ENCODE assay signal across 25 cellular contexts in genomic region chr4:161525121-161525520, GRCh38.
DNase-seq lines count a peak whose midpoint lies in the region; ATAC-seq, FAIRE-seq and TF ChIP-seq lines count a peak whose summit lies in the region.
"Had no signal": no experiment of that assay in that cellular context is flagged by ENCODE, and none has a peak within 500 bp of the region (broad histone marks: within the 10 kb centered on the region; RNA-seq: fewer than 3 reads in every experiment).

No MANE protein-coding gene starts in this region.

- WGBS in GM12878 (ENCODE audit: insufficient coverage, insufficient replicate concordance, low lambda C conversion rate, missing lambda C conversion rate): 10% methylated on average over 1 of the region's 1 CpG

- no peaks in the 10 kb centered on the region for H3K4me1 ChIP-seq in GM12878 (ENCODE audit: control insufficient read depth, insufficient read depth, low read length)

- H3K4me3 Mint-ChIP-seq in activated CD8-positive, alpha-beta T cell treated with anti-CD3 and anti-CD28 coated beads, Interleukin-2, amount 10 ng/mL, durations not matched to agents 7 days and 5 days: no peak overlapping the region

- no peak overlapping the region for H3K4me2 ChIP-seq in GM12878 (ENCODE audit: control insufficient read depth, insufficient read depth)

- SMC1A ChIA-PET in GM12878 (lab: Charles Lee; ENCODE audit: uncharacterized antibody, unreplicated experiment): interaction anchor here (1.1 to 1.9 kb wide), 4 partner anchors 10 to 31 kb away, joined by 3 to 7 read pairs (median 5); no protein-coding TSS in a partner anchor

- no peak overlapping the region for H3K9ac ChIP-seq in GM12878 (ENCODE audit: control insufficient read depth, insufficient read depth, low read length)

- H3K36me3 ChIP-seq in GM12878 (ENCODE audit: control insufficient read depth in 2 of 2, insufficient read depth in 2 of 2, low read length in 1 of 2): no peaks in the 10 kb centered on the region

- H3K9me3 Mint-ChIP-seq in activated naive CD4-positive, alpha-beta T cell treated with anti-CD3 and anti-CD28 coated beads, Interleukin-2, amount 50 U/mL, for 72 hours: no peaks in the 10 kb centered on the region
- no peaks in the 10 kb centered on the region for H3K9me3 Mint-ChIP-seq in activated CD8-positive, alpha-beta T cell treated with anti-CD3 and anti-CD28 coated beads, Interleukin-2, amount 10 ng/mL, durations not matched to agents 7 days and 5 days (ENCODE audit: insufficient read depth)

- no peak overlapping the region for H3K27ac ChIP-seq in GM12878 (ENCODE audit: control insufficient read depth, insufficient read depth)
- H3K27ac ChIP-seq: HL-60 had no signal

- DNase-seq in GM12878 (ENCODE audit: low read depth, low spot score) (no peak), KBM-7 (no peak), T-helper 1 cell (no peak)
- DNase-seq in activated naive CD4-positive, alpha-beta T cell treated with anti-CD3 and anti-CD28 coated beads, Interleukin-2, amount 50 U/mL, for 72 hours (ENCODE audit: low spot score in 2 of 2): no peak
- DNase-seq in activated CD8-positive, alpha-beta T cell treated with anti-CD3 and anti-CD28 coated beads, Interleukin-2, amount 10 ng/mL, durations not matched to agents 7 days and 5 days: no peak
- DNase-seq: Calu3, DMS153, GOT3, HCEC 1CT, MV-4-11, NCI-H1105, NCI-H146, NCI-H1930, NCI-H446, NCI-H524 treated with DMSO at 0.1 percent for 48 hours, NCI-H774, T-helper 2 cell had no signal

- no peak for FAIRE-seq in GM12878 (lab: Jason Lieb, UNC)
- FAIRE-seq: GM18507, GM19239, K562 had no signal

- RAD21 ChIA-PET in GM12878 (lab: Charles Lee; ENCODE audit: unreplicated experiment): interaction anchor here (1.1 to 1.5 kb wide), 3 partner anchors 28 to 59 kb away, joined by 3 to 4 read pairs (median 3); no protein-coding TSS in a partner anchor

- in situ Hi-C loops in GM12878 (cut with MboI): no loop called here
- in situ Hi-C loops in KBM-7 (cut with MboI; ENCODE audit: low pct_unique_long_range_greater_than_20kb, low sequenced_read_pairs): no loop called here

- H4K20me1 ChIP-seq in GM12878 (ENCODE audit: control insufficient read depth, insufficient read depth): no peaks in the 10 kb centered on the region

- TF ChIP-seq RAD21 in GM12878 (IDR thresholded peaks at IDR 0.05; ENCODE audit: insufficient read depth, low read depth, low read length): no peak

- no peaks in the 10 kb centered on the region for H3K79me2 ChIP-seq in GM12878 (ENCODE audit: control insufficient read depth, insufficient read depth, low read length)

- no peaks in the 10 kb centered on the region for H3K27me3 ChIP-seq in GM12878 (replicated peaks in 1 of 2; ENCODE audit: control insufficient read depth in 2 of 2, insufficient read depth in 2 of 2, low read length in 1 of 2)

- CTCF ChIA-PET in GM12878 (lab: Yijun Ruan, JAX): interaction anchor here (0.6 kb wide), 1 partner anchor 28 kb away, joined by 3 read pairs; no protein-coding TSS in a partner anchor
- CTCF ChIA-PET in activated CD8-positive, alpha-beta T cell treated with anti-CD3 and anti-CD28 coated beads, Interleukin-2, amount 10 ng/mL, durations not matched to agents 7 days and 5 days (lab: Charles Lee): no interaction called here

- no peak overlapping the region for H2AFZ ChIP-seq in GM12878 (ENCODE audit: control insufficient read depth, low read depth, low read length)

- H3K4me3 ChIP-seq in GM12878: no peak overlapping the region
- H3K4me3 ChIP-seq: K562 had no signal

- POLR2A ChIA-PET in GM12878 (lab: Charles Lee): no interaction called here
- POLR2A ChIA-PET in activated CD8-positive, alpha-beta T cell treated with anti-CD3 and anti-CD28 coated beads, Interleukin-2, amount 10 ng/mL, durations not matched to agents 7 days and 5 days (lab: Charles Lee): no interaction called here

- no peak for TF ChIP-seq POLR2A in GM12878 (IDR thresholded peaks at IDR 0.05; ENCODE audit: low read depth, low read length)

- intact Hi-C loops in GM12878 (cut with micrococcal nuclease; ENCODE audit: unreplicated experiment): no loop called here

- no peaks in the 10 kb centered on the region for H3K27me3 Mint-ChIP-seq in activated CD8-positive, alpha-beta T cell treated with anti-CD3 and anti-CD28 coated beads, Interleukin-2, amount 10 ng/mL, durations not matched to agents 7 days and 5 days (ENCODE audit: low read depth)

- H3K4me1 Mint-ChIP-seq in activated CD8-positive, alpha-beta T cell treated with anti-CD3 and anti-CD28 coated beads, Interleukin-2, amount 10 ng/mL, durations not matched to agents 7 days and 5 days (ENCODE audit: low read depth): no peaks in the 10 kb centered on the region

- no TSS peak for BruUV-seq in GM12878 (replicated peaks; lab: Mats Ljungman, UMichigan)

- no peaks in the 10 kb centered on the region for H3K36me3 Mint-ChIP-seq in activated naive CD4-positive, alpha-beta T cell treated with anti-CD3 and anti-CD28 coated beads, Interleukin-2, amount 50 U/mL, for 72 hours
- H3K36me3 Mint-ChIP-seq in activated CD8-positive, alpha-beta T cell treated with anti-CD3 and anti-CD28 coated beads, Interleukin-2, amount 10 ng/mL, durations not matched to agents 7 days and 5 days (ENCODE audit: low read depth): no peaks in the 10 kb centered on the region

- no peaks in the 10 kb centered on the region for H3K9me3 ChIP-seq in GM12878 (replicated peaks; ENCODE audit: control insufficient read depth, insufficient read depth, low read length)

- TF ChIP-seq CTCF in GM12878 (IDR thresholded peaks at IDR 0.05 in 2 of 3, conservative IDR thresholded peaks at IDR 0.05 in 1 of 3; ENCODE audit: control insufficient read depth in 2 of 3, extremely low read depth in 1 of 3, insufficient read depth in 1 of 3, low read depth in 3 of 3, low read length in 3 of 3): no peak

- no peak overlapping the region for H3K27ac Mint-ChIP-seq in activated naive CD4-positive, alpha-beta T cell treated with anti-CD3 and anti-CD28 coated beads, Interleukin-2, amount 50 U/mL, for 72 hours
- no peak overlapping the region for H3K27ac Mint-ChIP-seq in activated CD8-positive, alpha-beta T cell treated with anti-CD3 and anti-CD28 coated beads, Interleukin-2, amount 10 ng/mL, durations not matched to agents 7 days and 5 days

- ATAC-seq in GM18858 (IDR thresholded peaks at IDR 0.05; ENCODE audit: unreplicated experiment) (peak; percentile 63), GM21786 (IDR thresholded peaks at IDR 0.05; ENCODE audit: unreplicated experiment) (peak; percentile 79), HG03432 (IDR thresholded peaks at IDR 0.05; ENCODE audit: unreplicated experiment) (peak; percentile 70), GM12878 (peak; percentile 74)
- ATAC-seq in activated naive CD4-positive, alpha-beta T cell treated with anti-CD3 and anti-CD28 coated beads, Interleukin-2, amount 50 U/mL, for 72 hours: no peak
- ATAC-seq in activated CD8-positive, alpha-beta T cell treated with anti-CD3 and anti-CD28 coated beads, Interleukin-2, amount 10 ng/mL, durations not matched to agents 7 days and 5 days: no peak
- ATAC-seq: K562, SK-N-SH treated with all-trans-retinoic acid at 6 μM for 48 hours had no signal

- TF ChIP-seq EP300 in GM12878 (IDR thresholded peaks at IDR 0.05; ENCODE audit: borderline replicate concordance in 1 of 2, control insufficient read depth in 1 of 2, low read depth in 2 of 2, low read length in 2 of 2): peak; percentile 25 to 28; a peak in 1 of 4 replicates

TF ChIP-seq in GM12878, 131 proteins besides CTCF, POLR2A, EP300 and RAD21 (continues in another document):
- peak; percentile 79 for TF ChIP-seq MTA2 (IDR thresholded peaks at IDR 0.05; ENCODE audit: low read depth)
- no peak for TF ChIP-seq TBL1XR1 (IDR thresholded peaks at IDR 0.05; ENCODE audit: low read depth, low read length)
- TF ChIP-seq ZNF24 (IDR thresholded peaks at IDR 0.05): 0 out of 2 replicates have a peak, but pooled peaks have one; percentile 19
- 0 out of 2 replicates have a peak, but pooled peaks have one; percentile 17 for TF ChIP-seq CHD2 (IDR thresholded peaks at IDR 0.05; ENCODE audit: borderline replicate concordance, low read depth, low read length)
- TF ChIP-seq MEF2B (IDR thresholded peaks at IDR 0.05; ENCODE audit: partially characterized antibody, poor library complexity, severe bottlenecking): peak; percentile 88
- peak; percentile 61 for TF ChIP-seq NR2F1 (conservative IDR thresholded peaks at IDR 0.05)
- no peak for TF ChIP-seq ESRRA (IDR thresholded peaks at IDR 0.05; ENCODE audit: low read length)
- TF ChIP-seq POU2F2 (IDR thresholded peaks at IDR 0.05; ENCODE audit: borderline replicate concordance, low read depth, low read length): peak; percentile 92; the same call in 1 of the 3 replicates
- no peak for TF ChIP-seq ZNF592 (IDR thresholded peaks at IDR 0.05)
- no peak for TF ChIP-seq CHD4 (IDR thresholded peaks at IDR 0.05)
- peak; percentile 89 for TF ChIP-seq ZNF217 (IDR thresholded peaks at IDR 0.05)
- TF ChIP-seq BCL11A (IDR thresholded peaks at IDR 0.05; ENCODE audit: low read depth, low read length): no peak

Comparison
In these comparisons a context has a peak if more than half of its experiments do, and no peak if none do; other contexts are left out.
1. ATAC-seq: peak in GM18858 (single experiment), GM21786 (single experiment), HG03432 (single experiment) and GM12878 (single experiment); none in activated naive CD4-positive, alpha-beta T cell treated with anti-CD3 and anti-CD28 coated beads, Interleukin-2, amount 50 U/mL, for 72 hours (0 of 2) and activated CD8-positive, alpha-beta T cell treated with anti-CD3 and anti-CD28 coated beads, Interleukin-2, amount 10 ng/mL, durations not matched to agents 7 days and 5 days (single experiment).